In genomic region chr4:119190354-119190753, GRCh38 we compare ENCODE assay signal across 23 cellular contexts. TPM values are rescaled to one million over a fixed set of nuclear protein-coding genes. Genes with fewer than 3 reads are reported as not detected.
DNase-seq lines count a peak whose midpoint lies in the region; ATAC-seq, FAIRE-seq and TF ChIP-seq lines count a peak whose summit lies in the region.
"Had no signal": no experiment of that assay in that cellular context is flagged by ENCODE, and none has a peak within 500 bp of the region (broad histone marks: within the 10 kb centered on the region; RNA-seq: fewer than 3 reads in every experiment).

No MANE protein-coding gene starts in this region.

- WGBS in esophagus muscularis mucosa: 93% methylated on average over 2 of the region's 2 CpGs
- WGBS in sigmoid colon, 2 donors: 91% methylated on average over 2 of the region's 2 CpGs

- H3K4me1 ChIP-seq in esophagus muscularis mucosa (peaks cover 0 to 39% (median 37%) of the 10 kb centered on the region in 4 donors), sigmoid colon (peaks cover 0 to 5% (median 0%) of the 10 kb centered on the region in 4 donors), vagina (peaks cover 13% of the 10 kb centered on the region)
- no peaks in the 10 kb centered on the region for H3K4me1 ChIP-seq in CD4-positive, alpha-beta memory T cell (ENCODE audit: insufficient read depth, low read length)

- TF ChIP-seq CTCF in esophagus muscularis mucosa (IDR thresholded peaks at IDR 0.05) (no peak), sigmoid colon (IDR thresholded peaks at IDR 0.05) (no peak), vagina (IDR thresholded peaks at IDR 0.05) (no peak)

- TF ChIP-seq POLR2A in esophagus muscularis mucosa (IDR thresholded peaks at IDR 0.05; ENCODE audit: low read depth) (no peak), sigmoid colon (IDR thresholded peaks at IDR 0.05) (no peak), vagina (IDR thresholded peaks at IDR 0.05) (no peak)

- no peaks in the 10 kb centered on the region for H3K9me3 Mint-ChIP-seq in CD4-positive, alpha-beta memory T cell

- H3K27me3 Mint-ChIP-seq in CD4-positive, alpha-beta memory T cell: no peaks in the 10 kb centered on the region

- no peaks in the 10 kb centered on the region for H3K9me3 ChIP-seq in esophagus muscularis mucosa
- H3K9me3 ChIP-seq in sigmoid colon: no peaks in the 10 kb centered on the region
- H3K9me3 ChIP-seq in vagina: no peaks in the 10 kb centered on the region
- no peaks in the 10 kb centered on the region for H3K9me3 ChIP-seq in CD4-positive, alpha-beta memory T cell (ENCODE audit: control insufficient read depth in 1 of 2, low read length in 2 of 2)
- H3K9me3 ChIP-seq: BE2C had no signal

- CTCF ChIA-PET in CD4-positive, alpha-beta memory T cell (lab: Charles Lee; ENCODE audit: partially characterized antibody): no interaction called here

- no peak overlapping the region for H3K4me3 Mint-ChIP-seq in CD4-positive, alpha-beta memory T cell

- POLR2A ChIA-PET in CD4-positive, alpha-beta memory T cell (lab: Charles Lee; ENCODE audit: partially characterized antibody): no interaction called here

- intact Hi-C loops in esophagus muscularis mucosa (cut with DNase I) (no loop called here), left ventricle myocardium superior (cut with micrococcal nuclease) (no loop called here), sigmoid colon (cut with DNase I) (no loop called here), vagina (cut with DNase I) (no loop called here)
- intact Hi-C loops in CD4-positive, alpha-beta memory T cell (cut with micrococcal nuclease): no loop called here

- TF ChIP-seq EP300 in esophagus muscularis mucosa (IDR thresholded peaks at IDR 0.05): no peak
- TF ChIP-seq EP300 in sigmoid colon (IDR thresholded peaks at IDR 0.05): no peak

- DNase-seq in esophagus muscularis mucosa (ENCODE audit: extremely low spot score) (no peak), left ventricle myocardium superior (no peak), sigmoid colon (no peak), vagina (ENCODE audit: extremely low spot score in 2 of 2) (no peak), HTR-8/SVneo (ENCODE audit: insufficient read length, low spot score) (no peak)
- no peak for DNase-seq in CD4-positive, alpha-beta memory T cell
- DNase-seq: BE2C, EL, GF-D8, MV-4-11, NCI-H1105 treated with DMSO at 0.1 percent for 48 hours, NCI-H2029 treated with DMSO at 0.1 percent for 48 hours, NCI-H226, NCI-H510A treated with DMSO at 0.1 percent for 48 hours, NCI-H748 treated with DMSO at 0.1 percent for 48 hours had no signal

- H3K4me3 ChIP-seq in esophagus muscularis mucosa (no peak overlapping the region), sigmoid colon (no peak overlapping the region), vagina (no peak overlapping the region)
- H3K4me3 ChIP-seq in CD4-positive, alpha-beta memory T cell (ENCODE audit: low read length in 2 of 2): no peak overlapping the region

- H3K27me3 ChIP-seq in esophagus muscularis mucosa (no peaks in the 10 kb centered on the region), sigmoid colon (no peaks in the 10 kb centered on the region), vagina (no peaks in the 10 kb centered on the region)
- H3K27me3 ChIP-seq in CD4-positive, alpha-beta memory T cell (ENCODE audit: insufficient read depth, low read length): no peaks in the 10 kb centered on the region
- H3K27me3 ChIP-seq: BE2C had no signal

- peaks cover 0 to 19% of the 10 kb centered on the region in 2 donors for H3K36me3 Mint-ChIP-seq in CD4-positive, alpha-beta memory T cell

- peaks cover 0 to 3% (median 0%) of the 10 kb centered on the region in 4 donors for H3K36me3 ChIP-seq in esophagus muscularis mucosa
- no peaks in the 10 kb centered on the region for H3K36me3 ChIP-seq in sigmoid colon
- no peaks in the 10 kb centered on the region for H3K36me3 ChIP-seq in vagina
- no peaks in the 10 kb centered on the region for H3K36me3 ChIP-seq in CD4-positive, alpha-beta memory T cell (ENCODE audit: insufficient read depth, low read length)
- H3K36me3 ChIP-seq: BE2C had no signal

- H3K27ac Mint-ChIP-seq in CD4-positive, alpha-beta memory T cell: no peak overlapping the region

- peak; percentile 48 for ATAC-seq in left ventricle myocardium superior
- no peak for ATAC-seq in HG02610 (IDR thresholded peaks at IDR 0.05; ENCODE audit: unreplicated experiment)
- ATAC-seq: SK-N-SH treated with all-trans-retinoic acid at 6 μM for 48 hours had no signal

- H3K4me1 Mint-ChIP-seq in CD4-positive, alpha-beta memory T cell: no peaks in the 10 kb centered on the region

- no peak for FAIRE-seq in HTR-8/SVneo (lab: Jason Lieb, UNC)
- FAIRE-seq: H54 had no signal

- H3K27ac ChIP-seq in esophagus muscularis mucosa (replicated peaks in 1 of 4): peak overlapping the region; percentile 70 to 82 (median 80)
- H3K27ac ChIP-seq in sigmoid colon: peak overlapping the region; percentile 41 to 80 (median 58)
- peak overlapping the region; percentile 10 for H3K27ac ChIP-seq in vagina
- H3K27ac ChIP-seq in CD4-positive, alpha-beta memory T cell (ENCODE audit: low read depth, low read length): no peak overlapping the region
- H3K27ac ChIP-seq: HL-60, RWPE1 had no signal

RNA-seq across cellular contexts. Expression of gene USP53, which starts 22.2 kb away (rescaled TPM):
- 100 to 1,000 TPM in 1 of 4 donors, 10 to 100 TPM in 3; 68.1 to 116 (median 78.4) TPM for total RNA-seq in esophagus muscularis mucosa
- 34.6 TPM for total RNA-seq in left ventricle myocardium superior
- 10 to 100 TPM; 31.1 to 64.0 (median 46.7) TPM for total RNA-seq in sigmoid colon
- polyA plus RNA-seq in sigmoid colon: 10 to 100 TPM; 22.6 to 34.7 (median 26.4) TPM
- total RNA-seq in vagina: 53.5 TPM
- total RNA-seq in CD4-positive, alpha-beta memory T cell: 10 to 100 TPM; 27.9 to 28.9 TPM
- 10 to 100 TPM in 1 of 2 donors, 1 to 10 TPM in 1; 5.3 to 15.0 TPM for polyA plus RNA-seq in CD4-positive, alpha-beta memory T cell

RNA-seq across cellular contexts. Expression of gene MYOZ2, which starts 54.7 kb away (rescaled TPM):
- total RNA-seq in esophagus muscularis mucosa: 1 to 10 TPM in 1 of 4 donors, under 1 TPM in 3; 0.50 to 2.1 (median 0.61) TPM
- total RNA-seq in left ventricle myocardium superior: 792 TPM
- 1 to 10 TPM in 1 of 4 donors, under 1 TPM in 3; 0.28 to 1.4 (median 0.82) TPM for total RNA-seq in sigmoid colon
- polyA plus RNA-seq in sigmoid colon: under 1 TPM; 0.35 to 0.69 (median 0.60) TPM
- total RNA-seq in vagina: 0.49 TPM
- total RNA-seq in CD4-positive, alpha-beta memory T cell: not detected
- not detected for polyA plus RNA-seq in CD4-positive, alpha-beta memory T cell
- total RNA-seq: A673, HT-29, M059J had no signal

Comparison
In these comparisons a context has a peak if more than half of its experiments do, and no peak if none do; other contexts are left out.
1. RNA of gene MYOZ2, which starts 54.7 kb away (total RNA-seq): 792 TPM in left ventricle myocardium superior (single experiment); 0.28 to 1.4 TPM in sigmoid colon, 0.50 to 2.1 TPM in esophagus muscularis mucosa, 0.49 TPM in vagina (single experiment) and not detected in CD4-positive, alpha-beta memory T cell; every median in the first group is over 100 times any median in the second.